Comparison of ENCODE assay signal across 17 cellular contexts in genomic region chr1:110594466-110595076, GRCh38. TPM values are rescaled to one million over a fixed set of nuclear protein-coding genes. Genes with fewer than 3 reads are reported as not detected.
DNase-seq lines count a peak whose midpoint lies in the region.
"Had no signal": no experiment of that assay in that cellular context is flagged by ENCODE, and none has a peak within 500 bp of the region (broad histone marks: within the 10 kb centered on the region; RNA-seq: fewer than 3 reads in every experiment).

No MANE protein-coding gene starts in this region.

- H3K14ac ChIP-seq in neuronal stem cell (ENCODE audit: low read length), result no peak overlapping the region

- WGBS in neuronal stem cell (ENCODE audit: extremely low coverage in 2 of 2, insufficient read length in 2 of 2, insufficient replicate concordance in 1 of 2), 2 donors, result no CpG with 5 or more reads among the region's 7 CpGs
- WGBS in mesendoderm (ENCODE audit: extremely low coverage, insufficient coverage, low lambda C conversion rate), result no CpG with 5 or more reads among the region's 7 CpGs

- H2BK15ac ChIP-seq in neuronal stem cell (ENCODE audit: low read length), result no peak overlapping the region
- no peak overlapping the region for H2BK15ac ChIP-seq in mesendoderm (replicated peaks; ENCODE audit: low read depth)

- H3K4me3 ChIP-seq in BLaER1 treated with 17β-estradiol and CSF1 and Interleukin-3, amounts not matched to agents 10 nM and 100 nM, result no peak overlapping the region
- H3K4me3 ChIP-seq in neuronal stem cell (ENCODE audit: low read length in 2 of 2) (no peak overlapping the region), mesendoderm (ENCODE audit: low read length) (no peak overlapping the region)
- H3K4me3 ChIP-seq: heart right ventricle, psoas muscle, SJSA1 had no signal

- H3K56ac ChIP-seq in mesendoderm (ENCODE audit: low read length), result no peak overlapping the region

- H3K23ac ChIP-seq in neuronal stem cell (ENCODE audit: low read depth, low read length, poor library complexity) (no peak overlapping the region), mesendoderm (ENCODE audit: low read length) (no peak overlapping the region)

- no peaks in the 10 kb centered on the region for H3K36me3 ChIP-seq in BLaER1 treated with 17β-estradiol and CSF1 and Interleukin-3, amounts not matched to agents 10 nM and 100 nM
- no peaks in the 10 kb centered on the region for H3K36me3 ChIP-seq in neuronal stem cell (replicated peaks in 1 of 2; ENCODE audit: control insufficient read depth in 2 of 2, insufficient read depth in 2 of 2, low read length in 2 of 2)
- H3K36me3 ChIP-seq in mesendoderm (ENCODE audit: control insufficient read depth, insufficient read depth, low read length), result no peaks in the 10 kb centered on the region
- H3K36me3 ChIP-seq: heart right ventricle, SJSA1 had no signal

- H4K8ac ChIP-seq in neuronal stem cell (ENCODE audit: low read depth, low read length), result no peak overlapping the region
- no peak overlapping the region for H4K8ac ChIP-seq in mesendoderm (ENCODE audit: low read depth, low read length)

- H3K27me3 ChIP-seq in BLaER1 treated with 17β-estradiol and CSF1 and Interleukin-3, amounts not matched to agents 10 nM and 100 nM, result no peaks in the 10 kb centered on the region
- H3K27me3 ChIP-seq in neuronal stem cell (ENCODE audit: control insufficient read depth in 3 of 3, insufficient read depth in 3 of 3, low read depth in 1 of 3, low read length in 3 of 3) (peaks cover 0 to 9% (median 0%) of the 10 kb centered on the region in 3 experiments), mesendoderm (ENCODE audit: insufficient read depth, low read length, poor library complexity) (no peaks in the 10 kb centered on the region)
- H3K27me3 ChIP-seq: SJSA1 had no signal

- H3K4ac ChIP-seq in neuronal stem cell (ENCODE audit: low read length) (no peak overlapping the region), mesendoderm (ENCODE audit: low read depth, low read length) (no peak overlapping the region)

- H2AK5ac ChIP-seq in neuronal stem cell (ENCODE audit: low read depth, low read length), result no peak overlapping the region
- no peak overlapping the region for H2AK5ac ChIP-seq in mesendoderm (ENCODE audit: low read length)

- H3K4me1 ChIP-seq in BLaER1 treated with 17β-estradiol and CSF1 and Interleukin-3, amounts not matched to agents 10 nM and 100 nM, result peaks cover 5 to 17% (median 12%) of the 10 kb centered on the region in 10 experiments; a peak in 18 of 20 replicates
- H3K4me1 ChIP-seq in neuronal stem cell (ENCODE audit: control insufficient read depth in 2 of 2, insufficient read depth in 1 of 2, low read depth in 1 of 2, low read length in 2 of 2) (no peaks in the 10 kb centered on the region), mesendoderm (ENCODE audit: control insufficient read depth, low read depth, low read length) (no peaks in the 10 kb centered on the region)
- H3K4me1 ChIP-seq: Caco-2, psoas muscle, SJSA1 had no signal

- H3K79me1 ChIP-seq in neuronal stem cell (ENCODE audit: low read depth, low read length) (no peaks in the 10 kb centered on the region), mesendoderm (ENCODE audit: low read length) (no peaks in the 10 kb centered on the region)

- no peak overlapping the region for H2BK12ac ChIP-seq in neuronal stem cell (ENCODE audit: low read length)

- H4K5ac ChIP-seq in mesendoderm (ENCODE audit: low read length), result no peak overlapping the region

- H3K79me2 ChIP-seq in mesendoderm (ENCODE audit: control insufficient read depth, insufficient read depth, low read length), result no peaks in the 10 kb centered on the region

- H2BK120ac ChIP-seq in neuronal stem cell (ENCODE audit: low read depth, low read length) (no peak overlapping the region), mesendoderm (ENCODE audit: low read depth, low read length) (no peak overlapping the region)

- DNase-seq in NCI-H2196 (lab: John Stamatoyannopoulos, UW; ENCODE audit: unreplicated experiment), result peak; percentile 38
- DNase-seq in neuronal stem cell (ENCODE audit: low spot score), result no peak
- DNase-seq in mesendoderm, result no peak
- no peak for DNase-seq in stimulated activated CD8-positive, alpha-beta memory T cell treated with anti-CD3 and anti-CD28 coated beads, Interleukin-4, amount 100 ng/mL, for 48 hours
- DNase-seq in KBM-7, result no peak
- DNase-seq in COLO829 (ENCODE audit: low spot score), result no peak
- DNase-seq: activated naive CD4-positive, alpha-beta T cell treated with Interleukin-2 at 50 U/mL for 16 hours; Caco-2; heart right ventricle; KG1; naive thymus-derived CD4-positive, alpha-beta T cell; NCI-H510A; psoas muscle had no signal

- H3K27ac ChIP-seq in BLaER1 treated with 17β-estradiol and CSF1 and Interleukin-3, amounts not matched to agents 10 nM and 100 nM, result no peak overlapping the region
- H3K27ac ChIP-seq in cingulate gyrus (ENCODE audit: low read depth, low read length), result peak overlapping the region; percentile 82
- no peak overlapping the region for H3K27ac ChIP-seq in neuronal stem cell (replicated peaks; ENCODE audit: low read length)
- H3K27ac ChIP-seq in mesendoderm (ENCODE audit: low read depth, low read length), result no peak overlapping the region
- H3K27ac ChIP-seq: heart right ventricle, psoas muscle, SJSA1 had no signal

- H3K9me3 ChIP-seq in BLaER1 treated with 17β-estradiol and CSF1 and Interleukin-3, amounts not matched to agents 10 nM and 100 nM (replicated peaks in 1 of 11), result no peaks in the 10 kb centered on the region
- H3K9me3 ChIP-seq in neuronal stem cell (replicated peaks in 1 of 2; ENCODE audit: control insufficient read depth in 2 of 2, insufficient read depth in 1 of 2, low read depth in 1 of 2, low read length in 2 of 2), result no peaks in the 10 kb centered on the region
- H3K9me3 ChIP-seq: Caco-2, heart right ventricle, psoas muscle, SJSA1 had no signal

- H3K18ac ChIP-seq in neuronal stem cell (ENCODE audit: low read length), result no peak overlapping the region
- no peak overlapping the region for H3K18ac ChIP-seq in mesendoderm (ENCODE audit: low read length)

- no peak overlapping the region for H2BK5ac ChIP-seq in neuronal stem cell (ENCODE audit: low read length)
- H2BK5ac ChIP-seq in mesendoderm (ENCODE audit: low read length), result no peak overlapping the region

- in situ Hi-C loops in KBM-7 (cut with MboI; ENCODE audit: low pct_unique_long_range_greater_than_20kb, low sequenced_read_pairs), result loop anchor here (25.0 kb wide), 1 partner anchor 393 kb away; no protein-coding TSS in a partner anchor

- H4K20me1 ChIP-seq in BLaER1 treated with 17β-estradiol and CSF1 and Interleukin-3, amounts not matched to agents 10 nM and 100 nM, result no peaks in the 10 kb centered on the region

- peak overlapping the region; percentile 32 to 84 (median 54); a peak in 21 of 22 replicates for H3K4me2 ChIP-seq in BLaER1 treated with 17β-estradiol and CSF1 and Interleukin-3, amounts not matched to agents 10 nM and 100 nM
- H3K4me2 ChIP-seq in neuronal stem cell (ENCODE audit: insufficient read depth, low read length, poor library complexity, severe bottlenecking), result no peak overlapping the region
- H3K4me2 ChIP-seq in mesendoderm (ENCODE audit: low read length), result no peak overlapping the region

- no peak overlapping the region for H4K91ac ChIP-seq in neuronal stem cell (ENCODE audit: low read depth, low read length, poor library complexity)

- no peak overlapping the region for H3K9ac ChIP-seq in BLaER1 treated with 17β-estradiol and CSF1 and Interleukin-3, amounts not matched to agents 10 nM and 100 nM
- H3K9ac ChIP-seq in neuronal stem cell (ENCODE audit: low read depth, low read length, poor library complexity) (no peak overlapping the region), mesendoderm (ENCODE audit: low read length) (no peak overlapping the region)

- H2AFZ ChIP-seq in neuronal stem cell (ENCODE audit: low read length), result peak overlapping the region; percentile 7

RNA-seq across cellular contexts. Expression of gene KCNA2, which starts 11.6 kb away (rescaled TPM):
- polyA plus RNA-seq in neuronal stem cell (2013, experiment 1 of 2), result 0.22 TPM
- polyA plus RNA-seq in neuronal stem cell (2013, experiment 2 of 2), result 0.11 TPM
- polyA plus RNA-seq in mesendoderm (2013, experiment 1 of 2), result 0.22 TPM
- 0.18 TPM for polyA plus RNA-seq in mesendoderm (2013, experiment 2 of 2)
- polyA plus RNA-seq: AG04450; naive thymus-derived CD4-positive, alpha-beta T cell had no signal

Comparison
In these comparisons a context has a peak if more than half of its experiments do, and no peak if none do; other contexts are left out.
1. H3K4me2 ChIP-seq: peak in BLaER1 treated with 17β-estradiol and CSF1 and Interleukin-3, amounts not matched to agents 10 nM and 100 nM (11 of 11); none in neuronal stem cell (single experiment) and mesendoderm (single experiment).